1 cellular context compared by ENCODE assay signal in the genomic region with DNA sequence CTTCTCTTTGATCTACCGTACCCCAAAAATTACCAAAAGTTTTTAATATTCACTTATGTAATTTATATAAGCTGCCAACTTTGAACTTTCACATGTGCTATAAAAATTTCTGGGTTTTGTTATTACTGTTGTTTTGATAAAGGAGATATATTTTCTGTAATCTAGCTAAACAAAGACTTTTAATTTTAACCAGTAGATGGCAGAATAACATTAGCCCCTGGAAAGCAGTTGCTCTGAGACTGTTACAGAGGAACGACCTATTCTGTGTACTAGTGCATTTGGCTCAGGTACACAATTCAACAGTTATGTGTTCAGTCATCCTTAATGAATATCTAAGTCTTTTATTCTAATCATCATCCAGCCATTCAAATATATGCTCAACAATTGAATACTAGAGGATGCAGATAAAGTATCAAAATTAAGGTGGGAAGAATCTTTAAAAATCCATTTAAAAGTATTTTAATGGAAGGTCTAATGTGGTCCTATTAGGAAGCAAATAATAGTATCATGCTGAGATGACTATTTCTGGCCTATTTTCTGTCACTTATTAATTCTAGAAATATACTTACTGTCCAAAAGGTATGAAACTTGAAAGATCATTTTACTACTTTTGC.
TF ChIP-seq lines count a peak whose summit lies in the region.

No MANE protein-coding gene starts in this region.

TF ChIP-seq in GM12878, 131 proteins besides CTCF, POLR2A, EP300 and RAD21:
- peak; percentile 23 for TF ChIP-seq SKIL (IDR thresholded peaks at IDR 0.05; ENCODE audit: low read depth, poor library complexity, severe bottlenecking)
- no peak for TF ChIP-seq PKNOX1 (IDR thresholded peaks at IDR 0.05)
- TF ChIP-seq SMC3 (IDR thresholded peaks at IDR 0.05; ENCODE audit: borderline replicate concordance, low read length), result peak; percentile 88
- TF ChIP-seq, protein P1, sequence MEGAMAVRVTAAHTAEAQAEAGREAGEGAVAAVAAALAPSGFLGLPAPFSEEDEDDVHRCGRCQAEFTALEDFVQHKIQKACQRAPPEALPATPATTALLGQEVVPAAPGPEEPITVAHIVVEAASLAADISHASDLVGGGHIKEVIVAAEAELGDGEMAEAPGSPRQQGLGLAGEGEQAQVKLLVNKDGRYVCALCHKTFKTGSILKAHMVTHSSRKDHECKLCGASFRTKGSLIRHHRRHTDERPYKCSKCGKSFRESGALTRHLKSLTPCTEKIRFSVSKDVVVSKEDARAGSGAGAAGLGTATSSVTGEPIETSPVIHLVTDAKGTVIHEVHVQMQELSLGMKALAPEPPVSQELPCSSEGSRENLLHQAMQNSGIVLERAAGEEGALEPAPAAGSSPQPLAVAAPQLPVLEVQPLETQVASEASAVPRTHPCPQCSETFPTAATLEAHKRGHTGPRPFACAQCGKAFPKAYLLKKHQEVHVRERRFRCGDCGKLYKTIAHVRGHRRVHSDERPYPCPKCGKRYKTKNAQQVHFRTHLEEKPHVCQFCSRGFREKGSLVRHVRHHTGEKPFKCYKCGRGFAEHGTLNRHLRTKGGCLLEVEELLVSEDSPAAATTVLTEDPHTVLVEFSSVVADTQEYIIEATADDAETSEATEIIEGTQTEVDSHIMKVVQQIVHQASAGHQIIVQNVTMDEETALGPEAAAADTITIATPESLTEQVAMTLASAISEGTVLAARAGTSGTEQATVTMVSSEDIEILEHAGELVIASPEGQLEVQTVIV (IDR thresholded peaks at IDR 0.05; ENCODE audit: borderline replicate concordance, partially characterized antibody), result no peak
- 0 out of 2 replicates have a peak, but pooled peaks have one; percentile 23 for TF ChIP-seq ATF2 (IDR thresholded peaks at IDR 0.05; ENCODE audit: low read length)
- no peak for TF ChIP-seq PML (IDR thresholded peaks at IDR 0.05; ENCODE audit: low read length)
- TF ChIP-seq STAT1 (conservative IDR thresholded peaks at IDR 0.05), result no peak
- no peak for TF ChIP-seq RFX5 (IDR thresholded peaks at IDR 0.05; ENCODE audit: low read depth, low read length)
- TF ChIP-seq CEBPB (IDR thresholded peaks at IDR 0.05; ENCODE audit: borderline replicate concordance in 1 of 2, low read depth in 2 of 2, low read length in 2 of 2), result no peak
- TF ChIP-seq PAX8 (IDR thresholded peaks at IDR 0.05), result 0 out of 2 replicates have a peak, but pooled peaks have one; percentile 31
- TF ChIP-seq ZNF24 (IDR thresholded peaks at IDR 0.05), result 0 out of 2 replicates have a peak, but pooled peaks have one; percentile 40
- TF ChIP-seq POLR2AphosphoS2 (IDR thresholded peaks at IDR 0.05; ENCODE audit: low read depth, low read length), result no peak
- TF ChIP-seq ZNF384 (IDR thresholded peaks at IDR 0.05; ENCODE audit: borderline replicate concordance, low read depth, low read length), result no peak
TF ChIP-seq in GM12878: peak in this region for 5.
